2 cellular contexts compared by ENCODE assay signal in the genomic region with DNA sequence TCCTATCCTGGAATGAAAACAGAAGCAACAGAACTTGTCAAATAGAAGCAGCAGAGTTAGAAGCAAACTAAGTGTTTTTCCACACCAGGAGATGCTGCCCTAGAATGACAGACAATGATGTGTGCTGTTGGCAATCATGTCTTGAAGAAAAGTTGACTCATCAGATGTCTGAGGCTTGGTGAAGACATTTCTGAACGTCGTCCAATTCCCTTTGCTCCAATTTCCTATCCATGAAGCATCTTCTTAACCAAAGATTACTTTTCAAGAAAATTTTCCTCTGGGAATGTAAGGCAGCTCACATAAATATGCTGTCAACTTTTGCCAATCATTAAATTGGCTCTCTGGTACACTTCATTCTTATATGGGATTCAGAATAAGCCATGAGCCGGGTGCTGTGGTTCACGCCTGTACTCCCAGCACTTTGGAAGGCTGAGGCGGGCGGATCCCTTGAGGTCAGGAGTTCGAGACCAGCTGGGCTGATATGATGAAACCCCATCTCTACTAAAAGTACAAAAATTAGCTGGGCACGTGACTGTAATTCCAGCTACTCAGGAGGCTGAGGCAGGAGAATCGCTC.
TF ChIP-seq lines count a peak whose summit lies in the region.

No MANE protein-coding gene starts in this region.

TF ChIP-seq in HepG2, 621 proteins besides CTCF, POLR2A, EP300 and RAD21 (continued from another document):
- TF ChIP-seq MED1 (CRISPR knock-in tag; IDR thresholded peaks at IDR 0.05), result no peak

TF ChIP-seq in GM12891, 5 proteins besides CTCF, POLR2A, EP300 and RAD21 (continued from another document):
- TF ChIP-seq SPI1 (IDR thresholded peaks at IDR 0.05; ENCODE audit: low read depth, low read length) (no peak), POU2F2 (IDR thresholded peaks at IDR 0.05; ENCODE audit: low read depth, low read length) (no peak), POLR2AphosphoS5 (IDR thresholded peaks at IDR 0.05; ENCODE audit: low read depth, low read length) (no peak), PAX5 (IDR thresholded peaks at IDR 0.05; ENCODE audit: insufficient read depth, low read length, severe bottlenecking) (no peak)
